In the genomic region with DNA sequence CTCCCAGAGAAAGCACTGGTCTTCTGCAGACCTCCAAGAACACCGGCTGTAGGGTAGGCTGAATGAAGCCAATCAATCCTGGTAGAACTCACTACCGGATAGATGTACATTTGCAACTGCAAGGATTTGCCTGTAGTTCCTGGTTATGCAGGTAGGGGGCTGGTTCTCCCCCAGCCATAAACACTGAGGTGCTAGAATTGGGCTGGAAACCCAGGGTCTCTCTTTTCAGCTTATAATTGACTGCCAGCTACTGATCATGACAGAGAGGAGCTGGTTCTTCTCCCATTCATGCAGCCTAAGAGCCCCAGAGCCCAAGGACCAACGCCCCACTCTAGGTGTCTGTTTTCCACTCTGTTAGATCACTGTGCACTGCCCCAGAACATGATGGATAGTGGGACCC, we compare ENCODE assay signal across 9 cellular contexts. TPM values are rescaled to one million over a fixed set of nuclear protein-coding genes. Genes with fewer than 3 reads are reported as not detected.
DNase-seq lines count a peak whose midpoint lies in the region; ATAC-seq and TF ChIP-seq lines count a peak whose summit lies in the region.
"Had no signal": no experiment of that assay in that cellular context is flagged by ENCODE, and none has a peak within 500 bp of the region (broad histone marks: within the 10 kb centered on the region; RNA-seq: fewer than 3 reads in every experiment).

No MANE protein-coding gene starts in this region.

- H3K4me1 Mint-ChIP-seq in mesothelial cell of epicardium = no peaks in the 10 kb centered on the region
- H3K4me1 Mint-ChIP-seq: immature natural killer cell had no signal

- H3K4me3 ChIP-seq in GM12864 (ENCODE audit: low read depth, low read length) (no peak overlapping the region), astrocyte of the cerebellum (ENCODE audit: low read depth, low read length) (no peak overlapping the region)

- H3K27me3 Mint-ChIP-seq in mesothelial cell of epicardium (ENCODE audit: low read depth) = peaks cover 13% of the 10 kb centered on the region

- H3K9me3 Mint-ChIP-seq in mesothelial cell of epicardium = peaks cover 10% of the 10 kb centered on the region
- H3K9me3 Mint-ChIP-seq: immature natural killer cell had no signal

- in situ Hi-C loops in astrocyte of the cerebellum (cut with HindIII; ENCODE audit: low sequenced_read_pairs) = no loop called here

- H3K4me3 Mint-ChIP-seq in mesothelial cell of epicardium = no peak overlapping the region
- H3K4me3 Mint-ChIP-seq: immature natural killer cell had no signal

- DNase-seq in GM12864 (ENCODE audit: low read depth) (no peak), astrocyte of the cerebellum (ENCODE audit: low read depth) (no peak), mesothelial cell of epicardium (ENCODE audit: low spot score in 2 of 2, unreplicated experiment in 2 of 2) (no peak), nucleus accumbens (lab: John Stamatoyannopoulos, UW) (no peak)
- DNase-seq: activated naive CD4-positive, alpha-beta T cell; immature natural killer cell had no signal

- no peak overlapping the region for H3K27ac Mint-ChIP-seq in mesothelial cell of epicardium
- H3K27ac Mint-ChIP-seq: immature natural killer cell had no signal

- TF ChIP-seq CTCF in GM12864 (IDR thresholded peaks at IDR 0.05; ENCODE audit: low read depth, low read length, missing control alignments) (peak; percentile 77), astrocyte of the cerebellum (IDR thresholded peaks at IDR 0.05; ENCODE audit: low read depth, low read length, missing control alignments) (peak; percentile 22), mesothelial cell of epicardium (IDR thresholded peaks at IDR 0.05; ENCODE audit: unreplicated experiment) (peak; percentile 48)

- ATAC-seq in HG02571 (IDR thresholded peaks at IDR 0.05; ENCODE audit: unreplicated experiment) (peak; percentile 48), GM18861 (IDR thresholded peaks at IDR 0.05; ENCODE audit: unreplicated experiment) (no peak), GM19035 (IDR thresholded peaks at IDR 0.05; ENCODE audit: unreplicated experiment) (no peak)

- H3K36me3 Mint-ChIP-seq in mesothelial cell of epicardium = no peaks in the 10 kb centered on the region
- H3K36me3 Mint-ChIP-seq: immature natural killer cell had no signal

RNA-seq across cellular contexts. Expression of a gene that starts 21.5 kb away (rescaled TPM):
- total RNA-seq in mesothelial cell of epicardium = 10.7 to 12.5 TPM (median 12.2 TPM) in 3 replicates

RNA-seq across cellular contexts. Expression of a gene that starts 36.5 kb away (rescaled TPM):
- 1.4 to 1.8 TPM (median 1.7 TPM) in 3 replicates for total RNA-seq in mesothelial cell of epicardium

Comparison
In these comparisons a context has a peak if more than half of its experiments do, and no peak if none do; other contexts are left out.
1. CTCF ChIP-seq: peak in every context shown above with its lines; median percentile 77 in GM12864; 48 in mesothelial cell of epicardium; 22 in astrocyte of the cerebellum.